In the genomic region with DNA sequence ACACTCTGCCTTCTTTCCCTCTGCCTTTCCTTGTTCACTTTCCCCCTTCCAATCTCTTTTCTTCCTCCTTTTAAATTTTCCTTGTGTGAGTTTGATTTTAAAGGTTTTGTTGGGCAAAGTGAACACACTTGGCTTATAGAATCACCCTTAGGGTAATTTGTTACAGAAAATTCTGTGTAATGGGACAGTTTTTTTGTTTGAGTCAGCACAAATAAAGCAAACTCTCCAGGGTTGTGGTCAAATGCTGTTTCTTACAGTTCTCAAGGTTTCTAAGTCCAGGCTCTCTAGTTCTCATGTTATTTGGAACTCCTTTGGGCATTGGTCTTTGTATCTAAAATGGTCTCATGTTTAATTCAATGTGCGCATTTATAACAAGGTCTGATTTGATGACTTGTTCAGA, we compare ENCODE assay signal across 18 cellular contexts.
DNase-seq lines count a peak whose midpoint lies in the region; ATAC-seq, FAIRE-seq and TF ChIP-seq lines count a peak whose summit lies in the region.
"Had no signal": no experiment of that assay in that cellular context is flagged by ENCODE, and none has a peak within 500 bp of the region (broad histone marks: within the 10 kb centered on the region; RNA-seq: fewer than 3 reads in every experiment).

No MANE protein-coding gene starts in this region.

- H3K4me1 ChIP-seq in GM23338 (ENCODE audit: insufficient read depth), result peaks cover 61% of the 10 kb centered on the region
- H3K4me1 ChIP-seq in MM.1S (ENCODE audit: low read length), result peaks cover 3% of the 10 kb centered on the region; the same call in 1 of the 2 replicates
- H3K4me1 ChIP-seq in H1 (replicated peaks in 1 of 4; ENCODE audit: control insufficient read depth in 3 of 4, insufficient read depth in 4 of 4, low read length in 3 of 4), result peaks cover 7 to 39% (median 28%) of the 10 kb centered on the region in 4 experiments; a peak in 6 of 7 replicates
- no peaks in the 10 kb centered on the region for H3K4me1 ChIP-seq in SK-N-SH (ENCODE audit: control insufficient read depth in 1 of 2, insufficient read depth in 2 of 2, low read depth in 1 of 2, low read length in 1 of 2)
- H3K4me1 ChIP-seq: BE2C had no signal

- no peak overlapping the region; the same call in 2 of the 3 replicates for H3K4me3 Mint-ChIP-seq in GM23338
- no peak overlapping the region for H3K4me3 Mint-ChIP-seq in nephron progenitor cell
- H3K4me3 Mint-ChIP-seq: CD4-positive, alpha-beta memory T cell had no signal

- H3K27me3 Mint-ChIP-seq in GM23338 (ENCODE audit: insufficient read depth, low read depth, poor library complexity) (peaks cover 17% of the 10 kb centered on the region), nephron progenitor cell (ENCODE audit: low read depth, poor library complexity) (peaks cover 3% of the 10 kb centered on the region)
- H3K27me3 Mint-ChIP-seq: CD4-positive, alpha-beta memory T cell had no signal

- no peak overlapping the region for H2BK5ac ChIP-seq in H1 (ENCODE audit: low read depth, low read length)

- TF ChIP-seq RAD21 in H1 (IDR thresholded peaks at IDR 0.05 in 1 of 2, conservative IDR thresholded peaks at IDR 0.05 in 1 of 2; ENCODE audit: low read depth in 2 of 2, low read length in 2 of 2) (no peak), SK-N-SH (IDR thresholded peaks at IDR 0.05; ENCODE audit: low read length) (no peak)

- no peak overlapping the region for H3K4ac ChIP-seq in H1 (replicated peaks; ENCODE audit: insufficient read length, low read depth, low read length)

- CTCF ChIA-PET in H1 (lab: Charles Lee; ENCODE audit: partially characterized antibody), result no interaction called here
- CTCF ChIA-PET in SK-N-SH (lab: Yijun Ruan, JAX), result no interaction called here

- H4K5ac ChIP-seq in H1 (ENCODE audit: insufficient read length, low read depth, low read length), result no peak overlapping the region

- H4K91ac ChIP-seq in H1 (replicated peaks; ENCODE audit: insufficient read length, low read length), result no peak overlapping the region

- H3K27ac ChIP-seq in GM23338 (ENCODE audit: low read depth), result no peak overlapping the region; the same call in 1 of the 2 replicates
- no peak overlapping the region for H3K27ac ChIP-seq in MM.1S (ENCODE audit: low read length)
- H3K27ac ChIP-seq in H1 (ENCODE audit: low read depth, low read length), result no peak overlapping the region
- H3K27ac ChIP-seq in SK-N-SH (ENCODE audit: low read depth in 2 of 2, low read length in 1 of 2), result no peak overlapping the region
- H3K27ac ChIP-seq: C4-2B had no signal

- H2BK20ac ChIP-seq in H1 (ENCODE audit: low read length), result no peak overlapping the region

- POLR2A ChIA-PET in H1 (lab: Charles Lee; ENCODE audit: partially characterized antibody) (no interaction called here), SK-N-SH (lab: Yijun Ruan, JAX) (no interaction called here)

- TF ChIP-seq CTCF in GM23338 (conservative IDR thresholded peaks at IDR 0.05; ENCODE audit: low read depth in 2 of 2) (no peak), MM.1S (IDR thresholded peaks at IDR 0.05; ENCODE audit: low read length) (no peak), H1 (IDR thresholded peaks at IDR 0.05; ENCODE audit: control extremely low read depth in 1 of 3, insufficient read depth in 1 of 3, low read depth in 1 of 3, low read length in 3 of 3) (no peak), nephron progenitor cell (IDR thresholded peaks at IDR 0.05) (no peak), SK-N-SH (IDR thresholded peaks at IDR 0.05) (no peak), GM13977 (IDR thresholded peaks at IDR 0.05; ENCODE audit: extremely low read depth, insufficient read depth, missing control alignments) (no peak)

- H3K23me2 ChIP-seq in H1 (ENCODE audit: low read depth, low read length), result no peaks in the 10 kb centered on the region

- no peak for ATAC-seq in GM23338
- ATAC-seq: HCT116 had no signal

- no peak overlapping the region for H2BK120ac ChIP-seq in H1 (replicated peaks; ENCODE audit: low read depth, low read length)

- peaks cover 4% of the 10 kb centered on the region; the same call in 1 of the 2 replicates for H3K79me1 ChIP-seq in H1 (ENCODE audit: low read depth, low read length)

- H3K9me3 ChIP-seq in MM.1S (replicated peaks; ENCODE audit: insufficient read depth, low read length), result no peaks in the 10 kb centered on the region
- no peaks in the 10 kb centered on the region for H3K9me3 ChIP-seq in H1 (ENCODE audit: insufficient read depth in 2 of 2, low read depth in 1 of 2, low read length in 1 of 2)
- H3K9me3 ChIP-seq in SK-N-SH, result no peaks in the 10 kb centered on the region
- H3K9me3 ChIP-seq: BE2C had no signal

- H4K8ac ChIP-seq in H1 (ENCODE audit: extremely low read depth, insufficient read depth, low read length), result no peak overlapping the region

- in situ Hi-C loops in GM13977 (cut with MboI; ENCODE audit: low pct_unique_long_range_greater_than_20kb, low sequenced_read_pairs, unreplicated experiment), result loop anchor here (25.0 kb wide), 1 partner anchor 319 kb away; no protein-coding TSS in a partner anchor

- H2BK15ac ChIP-seq in H1 (ENCODE audit: low read length), result no peak overlapping the region

- H3K79me2 ChIP-seq in GM23338 (replicated peaks; ENCODE audit: insufficient read depth), result peaks cover 80% of the 10 kb centered on the region
- peaks cover 4% of the 10 kb centered on the region for H3K79me2 ChIP-seq in MM.1S (ENCODE audit: low read length)
- peaks cover 0 to 87% of the 10 kb centered on the region in 2 experiments; a peak in 3 of 4 replicates for H3K79me2 ChIP-seq in H1 (ENCODE audit: control insufficient read depth in 1 of 2, insufficient read depth in 2 of 2, low read length in 2 of 2)
- H3K79me2 ChIP-seq in SK-N-SH (ENCODE audit: insufficient read depth), result peaks cover 4% of the 10 kb centered on the region

- TF ChIP-seq EP300 in H1 (IDR thresholded peaks at IDR 0.05; ENCODE audit: borderline replicate concordance in 1 of 2, low read depth in 2 of 2, low read length in 2 of 2), result no peak
- no peak for TF ChIP-seq EP300 in SK-N-SH (IDR thresholded peaks at IDR 0.05; ENCODE audit: borderline replicate concordance in 1 of 2, low read depth in 1 of 2, low read length in 1 of 2)

- TF ChIP-seq POLR2A in H1 (IDR thresholded peaks at IDR 0.05; ENCODE audit: control extremely low read depth in 1 of 2, low read depth in 2 of 2, low read length in 2 of 2), result no peak

- peak; percentile 42 for FAIRE-seq in H1 (lab: Jason Lieb, UNC)
- FAIRE-seq: A204.1, GM12892, GM19239, HTR-8/SVneo had no signal

- no peak overlapping the region for H3K56ac ChIP-seq in H1 (replicated peaks; ENCODE audit: insufficient read length, low read depth, low read length)

- H3K36me3 ChIP-seq in GM23338 (ENCODE audit: insufficient read depth) (no peaks in the 10 kb centered on the region), MM.1S (replicated peaks; ENCODE audit: insufficient read depth, low read length) (no peaks in the 10 kb centered on the region), H1 (ENCODE audit: control insufficient read depth in 2 of 4, insufficient read depth in 4 of 4, low read length in 3 of 4) (no peaks in the 10 kb centered on the region), SK-N-SH (replicated peaks in 1 of 2; ENCODE audit: control insufficient read depth in 1 of 2, insufficient read depth in 2 of 2, low read length in 1 of 2) (no peaks in the 10 kb centered on the region)
- H3K36me3 ChIP-seq: BE2C had no signal

- no peak overlapping the region for H2BK12ac ChIP-seq in H1 (ENCODE audit: low read depth, low read length)

- no peak overlapping the region for H3K14ac ChIP-seq in H1 (ENCODE audit: insufficient read length)

- H3F3A ChIP-seq in GM23338 (replicated peaks; ENCODE audit: low read depth) (0 out of 2 replicates have a peak, but pooled peaks cover 4% of the 10 kb centered on the region), MM.1S (ENCODE audit: insufficient read depth, low read length) (no peaks in the 10 kb centered on the region), SK-N-SH (replicated peaks; ENCODE audit: insufficient read depth) (no peaks in the 10 kb centered on the region)

- no peaks in the 10 kb centered on the region for H3K27me3 ChIP-seq in GM23338 (ENCODE audit: insufficient read depth)
- no peaks in the 10 kb centered on the region for H3K27me3 ChIP-seq in MM.1S (replicated peaks; ENCODE audit: insufficient read depth, low read length)
- H3K27me3 ChIP-seq in H1 (replicated peaks in 1 of 4; ENCODE audit: control insufficient read depth in 3 of 4, extremely low read depth in 1 of 4, insufficient read depth in 3 of 4, low read length in 3 of 4), result no peaks in the 10 kb centered on the region
- no peaks in the 10 kb centered on the region for H3K27me3 ChIP-seq in SK-N-SH (ENCODE audit: insufficient read depth)
- H3K27me3 ChIP-seq: BE2C had no signal

- H3K36me3 Mint-ChIP-seq in GM23338 (ENCODE audit: low read depth), result peaks cover 2% of the 10 kb centered on the region; the same call in 1 of the 3 replicates
- H3K36me3 Mint-ChIP-seq in nephron progenitor cell (ENCODE audit: low read depth), result no peaks in the 10 kb centered on the region
- H3K36me3 Mint-ChIP-seq: CD4-positive, alpha-beta memory T cell had no signal

- H2AK5ac ChIP-seq in H1 (ENCODE audit: low read depth, low read length), result no peak overlapping the region

- no peak overlapping the region for H3K23ac ChIP-seq in H1 (ENCODE audit: insufficient read length)

- DNase-seq in GM23338 (ENCODE audit: low spot score) (no peak), MM.1S (peak; percentile 30), H1 (ENCODE audit: low read depth in 1 of 2, low spot score in 2 of 2) (no peak), nephron progenitor cell (no peak), SK-N-SH (no peak), GM13977 (ENCODE audit: low spot score) (no peak), SKM-1 treated with dmso at 0.1 percent for 144 hours (lab: John Stamatoyannopoulos, UW; ENCODE audit: unreplicated experiment) (no peak)
- no peak for DNase-seq in stimulated activated CD4-positive, alpha-beta T cell treated with anti-CD3 and anti-CD28 coated beads, Interleukin-2, amount 100 ng/mL, for 48 hours
- DNase-seq: BE2C; CD4-positive, alpha-beta memory T cell; DMS79; KBM-7 had no signal

- H3K9me3 Mint-ChIP-seq in GM23338 (no peaks in the 10 kb centered on the region), nephron progenitor cell (no peaks in the 10 kb centered on the region)

- H3K18ac ChIP-seq in H1 (ENCODE audit: extremely low read depth, low read length), result no peak overlapping the region

- H2AFZ ChIP-seq in GM23338, result no peak overlapping the region
- H2AFZ ChIP-seq in MM.1S (ENCODE audit: low read length), result no peak overlapping the region
- no peak overlapping the region for H2AFZ ChIP-seq in H1 (ENCODE audit: low read length)
- no peak overlapping the region for H2AFZ ChIP-seq in SK-N-SH (ENCODE audit: low read depth)

- peak overlapping the region; percentile 54; the same call in 1 of the 2 replicates for H3K27ac Mint-ChIP-seq in GM23338
- peak overlapping the region; percentile 60 for H3K27ac Mint-ChIP-seq in nephron progenitor cell
- H3K27ac Mint-ChIP-seq: CD4-positive, alpha-beta memory T cell had no signal

- H4K20me1 ChIP-seq in GM23338 (replicated peaks; ENCODE audit: insufficient read depth) (peaks cover 6% of the 10 kb centered on the region; the same call in 1 of the 2 replicates), MM.1S (ENCODE audit: insufficient read depth, low read length) (no peaks in the 10 kb centered on the region), H1 (replicated peaks in 1 of 2; ENCODE audit: control insufficient read depth in 1 of 2, insufficient read depth in 2 of 2, low read length in 2 of 2) (peaks cover 3 to 7% of the 10 kb centered on the region in 2 experiments), SK-N-SH (ENCODE audit: insufficient read depth) (no peaks in the 10 kb centered on the region)

- H3K4me2 ChIP-seq in GM23338 (0 out of 2 replicates have a peak overlapping the region, but pooled peaks have one; percentile 9), MM.1S (ENCODE audit: low read depth, low read length) (no peak overlapping the region), H1 (ENCODE audit: insufficient read depth in 1 of 2, low read depth in 2 of 2, low read length in 2 of 2) (no peak overlapping the region), SK-N-SH (no peak overlapping the region)

- H3K9ac ChIP-seq in MM.1S (ENCODE audit: low read length) (no peak overlapping the region), H1 (replicated peaks in 1 of 4; ENCODE audit: extremely low read depth in 1 of 4, low read depth in 3 of 4, low read length in 3 of 4) (no peak overlapping the region), SK-N-SH (no peak overlapping the region)

- H3K4me3 ChIP-seq in GM23338 (no peak overlapping the region), MM.1S (ENCODE audit: low read length) (no peak overlapping the region), H1 (ENCODE audit: extremely low read depth in 1 of 4, insufficient read depth in 2 of 4, low read depth in 3 of 4, low read length in 4 of 4) (no peak overlapping the region), SK-N-SH (ENCODE audit: low read depth in 2 of 2, low read length in 1 of 2) (no peak overlapping the region)

- peaks cover 9% of the 10 kb centered on the region; the same call in 1 of the 2 replicates for H3K9me2 ChIP-seq in GM23338 (ENCODE audit: insufficient read depth)
- H3K9me2 ChIP-seq in MM.1S (replicated peaks; ENCODE audit: insufficient read depth, low read length), result no peaks in the 10 kb centered on the region
- no peaks in the 10 kb centered on the region for H3K9me2 ChIP-seq in SK-N-SH

- peaks cover 82% of the 10 kb centered on the region for H3K4me1 Mint-ChIP-seq in GM23338
- H3K4me1 Mint-ChIP-seq in nephron progenitor cell, result peaks cover 76% of the 10 kb centered on the region
- H3K4me1 Mint-ChIP-seq: CD4-positive, alpha-beta memory T cell had no signal

- WGBS in H1 (ENCODE audit: extremely low coverage in 1 of 2, insufficient coverage in 1 of 2, insufficient read length in 1 of 2, insufficient replicate concordance in 2 of 2, low coverage in 1 of 2, low lambda C conversion rate in 2 of 2, missing lambda C conversion rate in 1 of 2), 2 experiments, result 84% methylated on average over 1 of the region's 1 CpG; no CpG with 5 or more reads in 1 of the 2 experiments
- WGBS in SK-N-SH (ENCODE audit: low lambda C conversion rate), result 100% methylated on average over 1 of the region's 1 CpG
